In genomic region chr3:149221783-149222517, GRCh38 we compare ENCODE assay signal across 16 cellular contexts. TPM values are rescaled to one million over a fixed set of nuclear protein-coding genes. Genes with fewer than 3 reads are reported as not detected.
DNase-seq lines count a peak whose midpoint lies in the region; ATAC-seq, FAIRE-seq and TF ChIP-seq lines count a peak whose summit lies in the region.
"Had no signal": no experiment of that assay in that cellular context is flagged by ENCODE, and none has a peak within 500 bp of the region (broad histone marks: within the 10 kb centered on the region; RNA-seq: fewer than 3 reads in every experiment).

CP (minus strand) TSS chr3:149221829; CDS start chr3:149221792, 37 bp downstream.

- no TSS peak for BruUV-seq in Panc1 (replicated peaks; lab: Mats Ljungman, UMichigan)

- no peaks in the 10 kb centered on the region for H3K9me3 Mint-ChIP-seq in CD4-positive, alpha-beta memory T cell
- H3K9me3 Mint-ChIP-seq: activated CD4-positive, alpha-beta memory T cell treated with anti-CD3 and anti-CD28 coated beads for 36 hours; immature natural killer cell; nephron had no signal

- FAIRE-seq in A549 (lab: Jason Lieb, UNC), result peak; percentile 79
- no peak for FAIRE-seq in pancreas (lab: Jason Lieb, UNC)

- in situ Hi-C loops in Panc1 (cut with HindIII; ENCODE audit: low pct_unique_long_range_greater_than_20kb, low sequenced_read_pairs), result no loop called here

- peak in 1 of 2 experiments; percentile 69 for DNase-seq in A549 (ENCODE audit: low read depth in 1 of 2, low spot score in 1 of 2)
- no peak for DNase-seq in Panc1 (ENCODE audit: low read depth, low spot score)
- DNase-seq in fibroblast of lung (ENCODE audit: low read depth in 2 of 2), result no peak
- DNase-seq in pancreas, result no peak
- DNase-seq in CD4-positive, alpha-beta memory T cell, result no peak
- DNase-seq in NCI-H345 treated with DMSO at 0.1 percent for 48 hours (lab: John Stamatoyannopoulos, UW; ENCODE audit: unreplicated experiment), result no peak
- no peak for DNase-seq in NCI-H2196 (lab: John Stamatoyannopoulos, UW; ENCODE audit: unreplicated experiment)
- DNase-seq: activated CD4-positive, alpha-beta memory T cell treated with anti-CD3 and anti-CD28 coated beads for 36 hours; activated gamma-delta T cell treated with Interleukin-2 at 50 U/mL for 16 hours; DMS53; immature natural killer cell; stimulated activated CD8-positive, alpha-beta memory T cell treated with anti-CD3 and anti-CD28 coated beads, Interleukin-4, amount 100 ng/mL, for 48 hours; uterus had no signal

- H3K4me1 ChIP-seq in A549 (peaks cover 53% of the 10 kb centered on the region), Panc1 (ENCODE audit: control insufficient read depth, insufficient read depth, low read length) (peaks cover 49% of the 10 kb centered on the region), fibroblast of lung (ENCODE audit: control insufficient read depth, extremely low read depth, insufficient read depth, low read length) (peaks cover 2% of the 10 kb centered on the region), pancreas (peaks cover 7 to 41% (median 12%) of the 10 kb centered on the region in 3 donors)
- peaks cover 18% of the 10 kb centered on the region for H3K4me1 ChIP-seq in CD4-positive, alpha-beta memory T cell (ENCODE audit: insufficient read depth, low read length)
- H3K4me1 ChIP-seq: uterus had no signal

- peaks cover 11 to 27% (median 21%) of the 10 kb centered on the region in 4 donors for H3K4me1 Mint-ChIP-seq in CD4-positive, alpha-beta memory T cell

- H3K27ac Mint-ChIP-seq in CD4-positive, alpha-beta memory T cell, result no peak within 1 kb of the TSS
- H3K27ac Mint-ChIP-seq: activated CD4-positive, alpha-beta memory T cell treated with anti-CD3 and anti-CD28 coated beads for 36 hours; immature natural killer cell; nephron had no signal

- H3K36me3 Mint-ChIP-seq in CD4-positive, alpha-beta memory T cell, result no peaks in the 10 kb centered on the region
- H3K36me3 Mint-ChIP-seq: activated CD4-positive, alpha-beta memory T cell treated with anti-CD3 and anti-CD28 coated beads for 36 hours; immature natural killer cell had no signal

- POLR2A ChIA-PET in A549 (lab: Yijun Ruan, JAX), result no interaction called here
- POLR2A ChIA-PET in Panc1 (lab: Charles Lee), result interaction anchor here (1.0 kb wide), 1 partner anchor 14 kb away, joined by 3 read pairs; no protein-coding TSS in a partner anchor
- POLR2A ChIA-PET in CD4-positive, alpha-beta memory T cell (lab: Charles Lee; ENCODE audit: partially characterized antibody), result no interaction called here

- intact Hi-C loops in Panc1 (cut with micrococcal nuclease; ENCODE audit: unreplicated experiment), result no loop called here
- intact Hi-C loops in pancreas (cut with DNase I), result no loop called here
- intact Hi-C loops in CD4-positive, alpha-beta memory T cell (cut with micrococcal nuclease), result no loop called here

- TF ChIP-seq EP300 in A549 (IDR thresholded peaks at IDR 0.05), result no peak

- no peak within 1 kb of the TSS for H3K9ac ChIP-seq in fibroblast of lung (ENCODE audit: insufficient read depth, low read length)

- peaks cover 0 to 2% of the 10 kb centered on the region in 2 donors for H3K27me3 Mint-ChIP-seq in CD4-positive, alpha-beta memory T cell

- ATAC-seq in A549, result peak in 1 of 2 experiments; percentile 51; a peak in 3 of 6 replicates
- peak; percentile 59 for ATAC-seq in Panc1
- peak in 3 of 4 donors; percentile 60 to 74 (median 72) for ATAC-seq in pancreas
- ATAC-seq in HG03521 (IDR thresholded peaks at IDR 0.05; ENCODE audit: unreplicated experiment), result no peak

- no peaks in the 10 kb centered on the region for H4K20me1 ChIP-seq in fibroblast of lung (ENCODE audit: control insufficient read depth, extremely low read depth, insufficient read depth, low read length)

- TF ChIP-seq POLR2A in A549 (IDR thresholded peaks at IDR 0.05; ENCODE audit: low read length), result no peak

- CTCF ChIA-PET in A549 (lab: Yijun Ruan, JAX) (no interaction called here), Panc1 (lab: Charles Lee) (no interaction called here)
- CTCF ChIA-PET in CD4-positive, alpha-beta memory T cell (lab: Charles Lee; ENCODE audit: partially characterized antibody), result interaction anchor here (1.0 kb wide), 1 partner anchor 91 kb away, joined by 3 read pairs; no protein-coding TSS in a partner anchor

- TF ChIP-seq RAD21 in A549 (conservative IDR thresholded peaks at IDR 0.05 in 1 of 2, IDR thresholded peaks at IDR 0.05 in 1 of 2), result no peak

- H3K4me2 ChIP-seq in A549, result peak within 1 kb of the TSS; percentile 84
- H3K4me2 ChIP-seq in fibroblast of lung (ENCODE audit: extremely low read depth, insufficient read depth, low read length), result no peak within 1 kb of the TSS

- H3K27me3 ChIP-seq in Panc1 (ENCODE audit: control insufficient read depth, insufficient read depth, low read length) (no peaks in the 10 kb centered on the region), fibroblast of lung (ENCODE audit: control insufficient read depth, insufficient read depth, low read length) (no peaks in the 10 kb centered on the region), pancreas (no peaks in the 10 kb centered on the region)
- no peaks in the 10 kb centered on the region for H3K27me3 ChIP-seq in CD4-positive, alpha-beta memory T cell (ENCODE audit: insufficient read depth, low read length)
- H3K27me3 ChIP-seq: uterus had no signal

- TF ChIP-seq CTCF in A549 (IDR thresholded peaks at IDR 0.05) (no peak), Panc1 (IDR thresholded peaks at IDR 0.05) (no peak), fibroblast of lung (conservative IDR thresholded peaks at IDR 0.05 in 1 of 2, IDR thresholded peaks at IDR 0.05 in 1 of 2; ENCODE audit: low read depth in 1 of 2, low read length in 2 of 2) (no peak), pancreas (IDR thresholded peaks at IDR 0.05) (no peak)

- H2AFZ ChIP-seq in fibroblast of lung (ENCODE audit: low read length), result peak within 1 kb of the TSS; percentile 5

- no peak within 1 kb of the TSS for H3K4me3 Mint-ChIP-seq in CD4-positive, alpha-beta memory T cell
- H3K4me3 Mint-ChIP-seq: activated CD4-positive, alpha-beta memory T cell treated with anti-CD3 and anti-CD28 coated beads for 36 hours; nephron had no signal

- H3K4me3 ChIP-seq in A549, result peak within 1 kb of the TSS; percentile 31
- H3K4me3 ChIP-seq in Panc1 (ENCODE audit: low read depth in 2 of 2, low read length in 2 of 2), result peak within 1 kb of the TSS; percentile 1 to 27; a peak in 2 of 4 replicates
- no peak within 1 kb of the TSS for H3K4me3 ChIP-seq in fibroblast of lung (replicated peaks in 1 of 4; ENCODE audit: control extremely low read depth in 1 of 4, insufficient read depth in 1 of 4, low read depth in 3 of 4, low read length in 4 of 4)
- H3K4me3 ChIP-seq in pancreas, result peak within 1 kb of the TSS in 1 of 4 donors; percentile 12
- no peak within 1 kb of the TSS for H3K4me3 ChIP-seq in CD4-positive, alpha-beta memory T cell (ENCODE audit: low read length in 2 of 2)
- H3K4me3 ChIP-seq: uterus had no signal

- no peaks in the 10 kb centered on the region for H3K79me2 ChIP-seq in fibroblast of lung (ENCODE audit: control insufficient read depth, insufficient read depth, low read length)

- peak within 1 kb of the TSS; percentile 64 to 65 for H3K27ac ChIP-seq in A549
- H3K27ac ChIP-seq in Panc1 (ENCODE audit: low read length), result peak within 1 kb of the TSS; percentile 92
- H3K27ac ChIP-seq in fibroblast of lung (ENCODE audit: insufficient read depth, low read length), result no peak within 1 kb of the TSS
- peak within 1 kb of the TSS in 2 of 4 donors; percentile 65 for H3K27ac ChIP-seq in pancreas
- no peak within 1 kb of the TSS for H3K27ac ChIP-seq in CD4-positive, alpha-beta memory T cell (ENCODE audit: low read depth, low read length)
- H3K27ac ChIP-seq: uterus had no signal

- H3K36me3 ChIP-seq in Panc1 (ENCODE audit: control insufficient read depth, insufficient read depth, low read length), result no peaks in the 10 kb centered on the region
- H3K36me3 ChIP-seq in fibroblast of lung (ENCODE audit: control insufficient read depth, insufficient read depth, low read length), result no peaks in the 10 kb centered on the region
- H3K36me3 ChIP-seq in pancreas, result no peaks in the 10 kb centered on the region
- no peaks in the 10 kb centered on the region for H3K36me3 ChIP-seq in CD4-positive, alpha-beta memory T cell (ENCODE audit: insufficient read depth, low read length)
- H3K36me3 ChIP-seq: uterus had no signal

- 6% methylated on average over 3 of the region's 3 CpGs for WGBS in A549 (ENCODE audit: missing lambda C conversion rate)
- 20 to 31% methylated on average over 3 of the region's 3 CpGs for WGBS in pancreas, 2 donors

- H3K9me3 ChIP-seq in A549 (no peaks in the 10 kb centered on the region), Panc1 (ENCODE audit: control insufficient read depth, insufficient read depth, low read depth, low read length) (no peaks in the 10 kb centered on the region), fibroblast of lung (ENCODE audit: control insufficient read depth, insufficient read depth, low read depth, low read length) (no peaks in the 10 kb centered on the region), pancreas (no peaks in the 10 kb centered on the region)
- no peaks in the 10 kb centered on the region for H3K9me3 ChIP-seq in CD4-positive, alpha-beta memory T cell (ENCODE audit: control insufficient read depth in 1 of 2, low read length in 2 of 2)
- H3K9me3 ChIP-seq: uterus had no signal

TF ChIP-seq in A549, 52 proteins besides CTCF, POLR2A, EP300 and RAD21 (continues in another document):
- TF ChIP-seq SMC3 (IDR thresholded peaks at IDR 0.05) (no peak), GATA3 (IDR thresholded peaks at IDR 0.05; ENCODE audit: borderline replicate concordance) (peak; percentile 60; the same call in 1 of the 2 replicates), BHLHE40 (IDR thresholded peaks at IDR 0.05; ENCODE audit: low read depth, low read length) (no peak), TP53 (CRISPR knock-in tag; IDR thresholded peaks at IDR 0.05) (no peak), CEBPB (IDR thresholded peaks at IDR 0.05) (peak; percentile 69 to 82)

RNA-seq across cellular contexts. Expression of gene CP, which starts in this region (rescaled TPM):
- 42.6 and 60.3 TPM in 2 replicates for polyA plus RNA-seq in A549 (2011; rRNA removed)
- 0.75 and 1.0 TPM in 2 replicates for polyA plus RNA-seq in A549 (2012; cell fraction: cytosol; rRNA removed)
- 0.79 and 0.92 TPM in 2 replicates for polyA plus RNA-seq in A549 (2012; cell fraction: nucleus; rRNA removed)
- 2.6 to 5.2 TPM (median 5.1 TPM) in 3 replicates for polyA plus RNA-seq in A549 (2017; fragmentation: RNase III; extraction: RNeasy Plus Mini Kit Qiagen cat#74134 plus additional on column Dnase treatment)
- polyA minus RNA-seq in A549 (2011; rRNA and poly(A)+ RNA removed), result 25.6 and 34.4 TPM in 2 replicates
- total RNA-seq in Panc1 (2021; ENCODE audit: unreplicated experiment), result 5.8 TPM
- polyA plus RNA-seq in Panc1 (2012; ENCODE audit: insufficient read length), result 15.2 TPM
- under 0.01 TPM in 1 of 2 replicates, not detected in the other for total RNA-seq in fibroblast of lung
- polyA plus RNA-seq in fibroblast of lung, result 0.03 TPM in 1 of 2 replicates, not detected in the other
- polyA plus RNA-seq in fibroblast of lung (2012), result 0.13 TPM in 1 of 2 replicates, not detected in the other
- polyA minus RNA-seq in fibroblast of lung (ENCODE audit: low replicate concordance), result not detected in 2 replicates
- 10 to 100 TPM in 2 of 6 donors, 1 to 10 TPM in 3, under 1 TPM in 1; 0.60 to 19.6 (median 1.8) TPM for total RNA-seq in pancreas
- polyA plus RNA-seq in pancreas, result 1 to 10 TPM; 2.4 to 3.7 TPM
- total RNA-seq in CD4-positive, alpha-beta memory T cell, result not detected
- polyA plus RNA-seq in CD4-positive, alpha-beta memory T cell, result under 1 TPM in 1 of 2 donors, not detected in 1; 0.34 TPM
- total RNA-seq: activated CD4-positive, alpha-beta memory T cell treated with anti-CD3 and anti-CD28 coated beads for 36 hours; T-helper 2 cell treated with Interferon-gamma antibody and Interleukin-4, amounts not matched to agents 100 ng/mL and 5 ng/mL, for 36 hours had no signal

Comparison
In these comparisons a context has a peak if more than half of its experiments do, and no peak if none do; other contexts are left out.
1. H3K27ac ChIP-seq: peak in A549 (2 of 2) and Panc1 (single experiment); none in fibroblast of lung (single experiment) and CD4-positive, alpha-beta memory T cell (single experiment).
2. H3K4me3 ChIP-seq: peak in A549 (single experiment) and Panc1 (2 of 2); none in fibroblast of lung (0 of 4) and CD4-positive, alpha-beta memory T cell (0 of 2).